ENCODE assay signal across 23 cellular contexts in the genomic region with DNA sequence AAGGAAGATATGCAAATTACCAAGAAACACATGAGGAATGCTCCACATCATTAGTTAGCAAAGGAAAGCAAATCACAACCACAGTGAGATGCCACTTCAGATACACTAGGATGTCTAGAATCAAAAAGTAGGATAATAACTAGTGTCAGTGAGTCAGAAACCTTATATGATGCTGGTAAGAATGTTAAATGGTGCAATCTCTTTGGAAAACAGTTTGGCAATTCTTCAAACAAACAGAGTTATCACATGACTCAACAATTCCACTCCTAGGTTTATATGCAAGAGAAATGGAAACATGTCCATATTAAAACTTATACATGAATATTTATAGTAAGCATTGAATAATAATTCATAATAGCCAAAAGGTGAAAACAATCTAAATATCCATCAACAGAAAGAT.
"Had no signal": no experiment of that assay in that cellular context is flagged by ENCODE, and none has a peak within 500 bp of the region (broad histone marks: within the 10 kb centered on the region; RNA-seq: fewer than 3 reads in every experiment).

No MANE protein-coding gene starts in this region.

- H3K9me3 ChIP-seq: colonic mucosa, lower lobe of right lung, neutrophil, testis had no signal

- H3K36me3 ChIP-seq: colonic mucosa, lower lobe of right lung, neutrophil, spleen, WERI-Rb-1 had no signal

- H3K4me1 ChIP-seq: colonic mucosa, lower lobe of right lung, parathyroid adenoma, spleen, testis had no signal

- H3K9me3 Mint-ChIP-seq: type B pancreatic cell had no signal

- ATAC-seq: activated naive CD4-positive, alpha-beta T cell treated with anti-CD3 and anti-CD28 coated beads, Interleukin-2, amount 50 U/mL, for 72 hours; lower lobe of right lung; natural killer cell treated with Interleukin-12 subunit alpha and Interleukin-12 subunit beta and Interleukin-15 and Interleukin-18, amount 100 ng/mL, for 72 hours; sciatic nerve; stimulated activated memory B cell treated with anti-CD40 and anti-IgM and Interleukin-4, amounts not matched to agents 10 μg/mL and 1 μg/mL and 100 μg/mL, for 72 hours had no signal

- H3K27ac Mint-ChIP-seq: activated naive CD4-positive, alpha-beta T cell treated with anti-CD3 and anti-CD28 coated beads, Interleukin-2, amount 50 U/mL, for 72 hours; natural killer cell treated with Interleukin-12 subunit alpha and Interleukin-12 subunit beta and Interleukin-15 and Interleukin-18, amount 100 ng/mL, for 72 hours; stimulated activated memory B cell treated with anti-CD40 and anti-IgM and Interleukin-4, amounts not matched to agents 10 μg/mL and 1 μg/mL and 100 μg/mL, for 72 hours; type B pancreatic cell had no signal

- H3K4me1 Mint-ChIP-seq: stimulated activated memory B cell treated with anti-CD40 and anti-IgM and Interleukin-4, amounts not matched to agents 10 μg/mL and 1 μg/mL and 100 μg/mL, for 72 hours had no signal

- H3K4me3 Mint-ChIP-seq: natural killer cell treated with Interleukin-12 subunit alpha and Interleukin-12 subunit beta and Interleukin-15 and Interleukin-18, amount 100 ng/mL, for 72 hours; stimulated activated memory B cell treated with anti-CD40 and anti-IgM and Interleukin-4, amounts not matched to agents 10 μg/mL and 1 μg/mL and 100 μg/mL, for 72 hours; type B pancreatic cell had no signal

- H3K27me3 Mint-ChIP-seq: natural killer cell treated with Interleukin-12 subunit alpha and Interleukin-12 subunit beta and Interleukin-15 and Interleukin-18, amount 100 ng/mL, for 72 hours; stimulated activated memory B cell treated with anti-CD40 and anti-IgM and Interleukin-4, amounts not matched to agents 10 μg/mL and 1 μg/mL and 100 μg/mL, for 72 hours; type B pancreatic cell had no signal

- H3K4me3 ChIP-seq: colonic mucosa, lower lobe of right lung, spleen, testis had no signal

- H3K9ac ChIP-seq: parathyroid adenoma had no signal

- H2AFZ ChIP-seq: parathyroid adenoma had no signal

- H3K36me3 Mint-ChIP-seq: activated naive CD4-positive, alpha-beta T cell treated with anti-CD3 and anti-CD28 coated beads, Interleukin-2, amount 50 U/mL, for 72 hours; stimulated activated memory B cell treated with anti-CD40 and anti-IgM and Interleukin-4, amounts not matched to agents 10 μg/mL and 1 μg/mL and 100 μg/mL, for 72 hours; type B pancreatic cell had no signal

- H3K27me3 ChIP-seq: colonic mucosa, neutrophil, spleen, testis had no signal

- DNase-seq: activated CD4-positive, alpha-beta T cell treated with anti-CD3 and anti-CD28 coated beads for 1 hour; activated CD8-positive, alpha-beta memory T cell treated with anti-CD3 and anti-CD28 coated beads for 24 hours; activated CD8-positive, alpha-beta memory T cell treated with anti-CD3 and anti-CD28 coated beads, Interleukin-2, amount 50 U/mL, for 48 hours; activated gamma-delta T cell; amniotic stem cell; central memory CD4-positive, alpha-beta T cell; colonic mucosa; foreskin melanocyte; glutamatergic neuron; hypothalamus; lower lobe of right lung; spleen; stimulated activated CD4-positive, alpha-beta T cell treated with anti-CD3 and anti-CD28 coated beads, Interleukin-4, amount 100 ng/mL, for 4 hours; T-helper 2 cell; testis; WERI-Rb-1 had no signal

- H3K27ac ChIP-seq: colonic mucosa, lower lobe of right lung, neutrophil, parathyroid adenoma, spleen, testis, WERI-Rb-1 had no signal
